Comparison of ENCODE assay signal across 12 cellular contexts in genomic region chr17:78557598-78558039, GRCh38. TPM values are rescaled to one million over a fixed set of nuclear protein-coding genes. Genes with fewer than 3 reads are reported as not detected.
DNase-seq lines count a peak whose midpoint lies in the region; ATAC-seq and TF ChIP-seq lines count a peak whose summit lies in the region.
"Had no signal": no experiment of that assay in that cellular context is flagged by ENCODE, and none has a peak within 500 bp of the region (broad histone marks: within the 10 kb centered on the region; RNA-seq: fewer than 3 reads in every experiment).

No MANE protein-coding gene starts in this region.

- no peaks in the 10 kb centered on the region for H3K36me3 ChIP-seq in mesenchymal stem cell (ENCODE audit: control insufficient read depth in 1 of 2, insufficient read depth in 2 of 2, low read depth in 1 of 2, low read length in 2 of 2)

- WGBS in mesenchymal stem cell, result 0% methylated on average over 1 of the region's 2 CpGs
- 13 to 17% methylated on average over 2 of the region's 2 CpGs for WGBS in lower leg skin, 2 donors

- no peak overlapping the region for H3K18ac ChIP-seq in mesenchymal stem cell (ENCODE audit: low read depth in 1 of 2, low read length in 2 of 2)

- H3K4me2 ChIP-seq in mesenchymal stem cell (ENCODE audit: low read length, poor library complexity, severe bottlenecking), result no peak overlapping the region

- intact Hi-C loops in posterior vena cava (cut with DNase I) (no loop called here), lower leg skin (cut with DNase I; ENCODE audit: low total_unique reads) (no loop called here)

- no peaks in the 10 kb centered on the region for H3K9me3 ChIP-seq in mesenchymal stem cell (ENCODE audit: control insufficient read depth, low read length)

- H3K4me3 ChIP-seq in mesenchymal stem cell (ENCODE audit: insufficient read depth in 1 of 2, low read depth in 1 of 2, low read length in 2 of 2), result no peak overlapping the region
- no peak overlapping the region for H3K4me3 ChIP-seq in lower leg skin (ENCODE audit: low read depth, poor library complexity, severe bottlenecking)

- no peak overlapping the region for H3K23ac ChIP-seq in mesenchymal stem cell (ENCODE audit: low read length in 2 of 2)

- no peak overlapping the region for H2AFZ ChIP-seq in mesenchymal stem cell (ENCODE audit: low read depth, low read length)

- no peak for TF ChIP-seq POLR2A in lower leg skin (IDR thresholded peaks at IDR 0.05)

- no peak overlapping the region for H3K27ac ChIP-seq in mesenchymal stem cell (ENCODE audit: low read length, poor library complexity, severe bottlenecking)

- TF ChIP-seq CTCF in lower leg skin (IDR thresholded peaks at IDR 0.05), result no peak

- ATAC-seq in HG02763 (IDR thresholded peaks at IDR 0.05; ENCODE audit: unreplicated experiment) (no peak), GM18868 (IDR thresholded peaks at IDR 0.05; ENCODE audit: unreplicated experiment) (no peak)

- no peak overlapping the region for H4K8ac ChIP-seq in mesenchymal stem cell (ENCODE audit: low read length)

- H2BK12ac ChIP-seq in mesenchymal stem cell (ENCODE audit: low read length in 2 of 2), result no peak overlapping the region

- no peak overlapping the region for H3K9ac ChIP-seq in mesenchymal stem cell (ENCODE audit: low read length)

- H3K4ac ChIP-seq in mesenchymal stem cell (ENCODE audit: low read depth in 1 of 2, low read length in 2 of 2), result no peak overlapping the region

- H2BK120ac ChIP-seq in mesenchymal stem cell (ENCODE audit: low read depth, low read length), result no peak overlapping the region

- H2BK15ac ChIP-seq in mesenchymal stem cell (ENCODE audit: low read depth, poor library complexity, severe bottlenecking), result no peak overlapping the region

- no peak overlapping the region for H4K91ac ChIP-seq in mesenchymal stem cell (ENCODE audit: low read length)

- no peaks in the 10 kb centered on the region for H3K79me1 ChIP-seq in mesenchymal stem cell (replicated peaks; ENCODE audit: low read length, poor library complexity, severe bottlenecking)

- H2AK5ac ChIP-seq in mesenchymal stem cell (ENCODE audit: low read length, severe bottlenecking), result no peak overlapping the region

- peaks cover 1% of the 10 kb centered on the region for H3K4me1 ChIP-seq in mesenchymal stem cell (ENCODE audit: control insufficient read depth, insufficient read depth, low read depth, low read length)

- no peak overlapping the region for H2BK5ac ChIP-seq in mesenchymal stem cell (ENCODE audit: low read depth, low read length, poor library complexity, severe bottlenecking)

- DNase-seq in DMS53 (lab: John Stamatoyannopoulos, UW) (peak; percentile 64), NCI-H1694 (lab: John Stamatoyannopoulos, UW) (peak; percentile 25), astrocyte of the hippocampus (ENCODE audit: low read depth, low spot score) (peak; percentile 46), mesenchymal stem cell (peak; percentile 82), posterior vena cava (ENCODE audit: low spot score) (no peak), lower leg skin (ENCODE audit: low spot score in 2 of 2) (no peak)
- DNase-seq: activated naive CD4-positive, alpha-beta T cell treated with anti-CD3 and anti-CD28 coated beads, Interleukin-2, amount 50 U/mL, for 16 hours; KG1; NCI-H510A; stimulated activated naive CD4-positive, alpha-beta T cell had no signal

- no peak overlapping the region for H3K14ac ChIP-seq in mesenchymal stem cell (ENCODE audit: low read length in 2 of 2)

- peaks cover 5 to 36% of the 10 kb centered on the region in 2 experiments for H3K27me3 ChIP-seq in mesenchymal stem cell (ENCODE audit: control insufficient read depth in 1 of 2, insufficient read depth in 1 of 2, low read length in 2 of 2)

RNA-seq across cellular contexts. Expression of gene DNAH17, which starts 19.6 kb away (rescaled TPM):
- polyA plus RNA-seq in mesenchymal stem cell (2013, experiment 1 of 2), result 0.06 TPM
- polyA plus RNA-seq in mesenchymal stem cell (2013, experiment 2 of 2), result 0.01 TPM
- total RNA-seq in posterior vena cava, result under 1 TPM in 1 of 2 donors, not detected in 1; 0.10 TPM
- 10 to 100 TPM in 1 of 4 donors, 1 to 10 TPM in 2, under 1 TPM in 1; 0.89 to 15.4 (median 3.8) TPM for total RNA-seq in lower leg skin

Comparison
In these comparisons a context has a peak if more than half of its experiments do, and no peak if none do; other contexts are left out.
1. DNase-seq: peak in DMS53 (single experiment), NCI-H1694 (single experiment), astrocyte of the hippocampus (single experiment) and mesenchymal stem cell (single experiment); none in posterior vena cava (single experiment) and lower leg skin (0 of 2).